ENCODE assay signal across 8 cellular contexts in genomic region chr11:9566561-9567063, GRCh38. TPM values are rescaled to one million over a fixed set of nuclear protein-coding genes. Genes with fewer than 3 reads are reported as not detected.
DNase-seq lines count a peak whose midpoint lies in the region; ATAC-seq and TF ChIP-seq lines count a peak whose summit lies in the region.

No MANE protein-coding gene starts in this region.

- H3K4me3 Mint-ChIP-seq in CD4-positive, CD25-positive, alpha-beta regulatory T cell = peak overlapping the region in 1 of 4 donors; percentile 50

- no peak for ATAC-seq in CD4-positive, CD25-positive, alpha-beta regulatory T cell (ENCODE audit: low read depth in 2 of 2)
- ATAC-seq in omental fat pad (ENCODE audit: low FRiP score) = peak; percentile 36

- H3K27ac Mint-ChIP-seq in CD4-positive, CD25-positive, alpha-beta regulatory T cell = peak overlapping the region in 1 of 3 donors; percentile 84

- H3K9me3 ChIP-seq in CD4-positive, CD25-positive, alpha-beta regulatory T cell (ENCODE audit: control insufficient read depth in 2 of 2, low read length in 2 of 2) = no peaks in the 10 kb centered on the region
- H3K9me3 ChIP-seq in SJCRH30 (replicated peaks) = peaks cover 3% of the 10 kb centered on the region; the same call in 1 of the 2 replicates

- no peak overlapping the region for H3K4me3 ChIP-seq in CD4-positive, CD25-positive, alpha-beta regulatory T cell (ENCODE audit: low read depth, low read length)
- no peak overlapping the region for H3K4me3 ChIP-seq in SJCRH30

- peaks cover 11% of the 10 kb centered on the region for H3K4me1 ChIP-seq in CD4-positive, CD25-positive, alpha-beta regulatory T cell (ENCODE audit: control insufficient read depth, insufficient read depth, low read length, poor library complexity, severe bottlenecking)
- H3K4me1 ChIP-seq in SJCRH30 = peaks cover 43% of the 10 kb centered on the region

- H3K27me3 Mint-ChIP-seq in CD4-positive, CD25-positive, alpha-beta regulatory T cell = no peaks in the 10 kb centered on the region

- H3K9me3 Mint-ChIP-seq in CD4-positive, CD25-positive, alpha-beta regulatory T cell = peaks cover 0 to 4% (median 0%) of the 10 kb centered on the region in 7 donors

- no peaks in the 10 kb centered on the region for H3K36me3 ChIP-seq in CD4-positive, CD25-positive, alpha-beta regulatory T cell (ENCODE audit: control insufficient read depth, insufficient read depth, low read length)
- no peaks in the 10 kb centered on the region for H3K36me3 ChIP-seq in SJCRH30

- H3K4me1 Mint-ChIP-seq in CD4-positive, CD25-positive, alpha-beta regulatory T cell = peaks cover 15 to 34% (median 23%) of the 10 kb centered on the region in 4 donors

- H3K27me3 ChIP-seq in CD4-positive, CD25-positive, alpha-beta regulatory T cell (ENCODE audit: control insufficient read depth, insufficient read depth, low read length) = no peaks in the 10 kb centered on the region
- H3K27me3 ChIP-seq in SJCRH30 = no peaks in the 10 kb centered on the region

- no peak for TF ChIP-seq CTCF in omental fat pad (IDR thresholded peaks at IDR 0.05)

- DNase-seq in CD4-positive, CD25-positive, alpha-beta regulatory T cell = no peak
- peak in 1 of 2 experiments; percentile 51 for DNase-seq in SJCRH30
- peak; percentile 66 for DNase-seq in fibroblast of gingiva (ENCODE audit: low read depth)
- DNase-seq in omental fat pad (ENCODE audit: low spot score) = no peak
- DNase-seq in hippocampal formation (lab: John Stamatoyannopoulos, UW) = no peak
- DNase-seq in NCI-H146 (lab: John Stamatoyannopoulos, UW) = no peak
- DNase-seq in NCI-H2196 (lab: John Stamatoyannopoulos, UW; ENCODE audit: unreplicated experiment) = no peak
- DNase-seq in NCI-H526 (lab: John Stamatoyannopoulos, UW) = no peak

- no peaks in the 10 kb centered on the region for H3K36me3 Mint-ChIP-seq in CD4-positive, CD25-positive, alpha-beta regulatory T cell

- H3K27ac ChIP-seq in CD4-positive, CD25-positive, alpha-beta regulatory T cell (ENCODE audit: insufficient read depth, low read length, poor library complexity, severe bottlenecking) = peak overlapping the region; percentile 58
- H3K27ac ChIP-seq in SJCRH30 = peak overlapping the region; percentile 88

RNA-seq across cellular contexts. Expression of gene WEE1, which starts 6.9 kb away (rescaled TPM):
- 41.1 TPM for total RNA-seq in CD4-positive, CD25-positive, alpha-beta regulatory T cell
- polyA plus RNA-seq in CD4-positive, CD25-positive, alpha-beta regulatory T cell = 10 to 100 TPM; 11.5 to 25.4 (median 18.9) TPM
- 102 and 120 TPM in 2 replicates for total RNA-seq in SJCRH30 (2014; rRNA removed; shearing (Covaris generic))
- 10 to 100 TPM; 17.7 to 43.0 (median 26.3) TPM for total RNA-seq in omental fat pad
